Comparison of ENCODE assay signal across 11 cellular contexts in the genomic region with DNA sequence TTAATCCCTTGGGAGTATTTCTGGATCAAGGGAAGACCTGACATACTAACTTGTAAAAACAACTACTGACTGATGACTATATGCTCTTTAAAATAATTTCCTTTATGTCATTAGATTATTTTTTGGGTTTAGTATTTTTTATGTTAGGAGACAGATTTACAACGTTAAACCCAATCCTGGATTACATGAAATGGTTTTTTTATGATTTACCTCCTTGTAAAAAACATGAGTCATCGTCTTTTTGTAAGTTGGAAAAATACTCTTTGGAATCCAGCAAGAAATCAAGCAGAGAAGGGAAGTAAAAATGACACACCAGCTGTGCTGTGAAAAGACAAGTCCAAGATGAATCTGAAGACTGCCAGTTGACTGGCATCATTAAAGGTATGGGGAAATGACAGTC. TPM values are rescaled to one million over a fixed set of nuclear protein-coding genes. Genes with fewer than 3 reads are reported as not detected.
DNase-seq lines count a peak whose midpoint lies in the region; ATAC-seq and TF ChIP-seq lines count a peak whose summit lies in the region.
"Had no signal": no experiment of that assay in that cellular context is flagged by ENCODE, and none has a peak within 500 bp of the region (broad histone marks: within the 10 kb centered on the region; RNA-seq: fewer than 3 reads in every experiment).

No MANE protein-coding gene starts in this region.

- no CpG with 5 or more reads among the region's 2 CpGs for WGBS in trophoblast cell (ENCODE audit: extremely low coverage, insufficient coverage, insufficient read length)

- H2BK5ac ChIP-seq in trophoblast cell (ENCODE audit: low read depth, low read length, poor library complexity), result no peak overlapping the region

- H3K27me3 Mint-ChIP-seq in CD14-positive monocyte (ENCODE audit: low read depth in 3 of 3), result peaks cover 0 to 1% (median 0%) of the 10 kb centered on the region in 3 donors
- no peaks in the 10 kb centered on the region for H3K27me3 Mint-ChIP-seq in activated naive CD8-positive, alpha-beta T cell treated with anti-CD3 and anti-CD28 coated beads, Interleukin-2, amount 10 ng/mL, durations not matched to agents 7 days and 5 days

- H2BK12ac ChIP-seq in trophoblast cell (ENCODE audit: low read length), result no peak overlapping the region

- H3K9ac ChIP-seq in trophoblast cell (ENCODE audit: low read length), result no peak overlapping the region

- no peak overlapping the region for H4K8ac ChIP-seq in trophoblast cell (ENCODE audit: low read depth, low read length)

- no peak for ATAC-seq in activated naive CD8-positive, alpha-beta T cell treated with anti-CD3 and anti-CD28 coated beads, Interleukin-2, amount 10 ng/mL, durations not matched to agents 7 days and 5 days (ENCODE audit: low read depth)
- no peak for ATAC-seq in GM19455 (IDR thresholded peaks at IDR 0.05; ENCODE audit: unreplicated experiment)

- peaks cover 4 to 13% of the 10 kb centered on the region in 2 experiments for H3K36me3 ChIP-seq in trophoblast cell (ENCODE audit: control insufficient read depth in 1 of 2, insufficient read depth in 2 of 2, low read length in 2 of 2)
- H3K36me3 ChIP-seq: ovary had no signal

- H3K9me3 Mint-ChIP-seq in CD14-positive monocyte, result no peaks in the 10 kb centered on the region
- H3K9me3 Mint-ChIP-seq in activated naive CD8-positive, alpha-beta T cell treated with anti-CD3 and anti-CD28 coated beads, Interleukin-2, amount 10 ng/mL, durations not matched to agents 7 days and 5 days, result no peaks in the 10 kb centered on the region

- H4K91ac ChIP-seq in trophoblast cell (ENCODE audit: low read depth, low read length), result no peak overlapping the region

- POLR2A ChIA-PET in activated naive CD8-positive, alpha-beta T cell treated with anti-CD3 and anti-CD28 coated beads, Interleukin-2, amount 10 ng/mL, durations not matched to agents 7 days and 5 days (lab: Charles Lee), result no interaction called here

- TF ChIP-seq CTCF in CD14-positive monocyte (IDR thresholded peaks at IDR 0.05), result no peak

- H3K36me3 Mint-ChIP-seq in CD14-positive monocyte, result peaks cover 48 to 51% of the 10 kb centered on the region in 2 donors
- peaks cover 60% of the 10 kb centered on the region for H3K36me3 Mint-ChIP-seq in activated naive CD8-positive, alpha-beta T cell treated with anti-CD3 and anti-CD28 coated beads, Interleukin-2, amount 10 ng/mL, durations not matched to agents 7 days and 5 days

- no peak overlapping the region for H2AK5ac ChIP-seq in trophoblast cell (ENCODE audit: low read length)

- H3K14ac ChIP-seq in trophoblast cell (ENCODE audit: low read length), result no peak overlapping the region

- DNase-seq in CD14-positive monocyte (ENCODE audit: low spot score), result no peak
- DNase-seq in HCEC 1CT, result peak; percentile 57
- DNase-seq in activated naive CD8-positive, alpha-beta T cell treated with anti-CD3 and anti-CD28 coated beads, Interleukin-2, amount 10 ng/mL, durations not matched to agents 7 days and 5 days, result no peak
- peak; percentile 61 for DNase-seq in myocyte (ENCODE audit: low read depth)
- DNase-seq in caudate nucleus (lab: John Stamatoyannopoulos, UW), result no peak
- no peak for DNase-seq in trophoblast cell
- DNase-seq in Kasumi-1 (lab: John Stamatoyannopoulos, UW), result no peak
- DNase-seq: left ventricle myocardium inferior, ovary, Peyer's patch had no signal

- no peak overlapping the region for H2AFZ ChIP-seq in trophoblast cell (ENCODE audit: insufficient read depth, low read length, poor library complexity)

- no peak overlapping the region for H3K18ac ChIP-seq in trophoblast cell (ENCODE audit: low read length)

- H3K4me3 ChIP-seq in trophoblast cell (ENCODE audit: low read depth, low read length), result no peak overlapping the region
- H3K4me3 ChIP-seq: left ventricle myocardium inferior, ovary, Peyer's patch had no signal

- H3K79me2 ChIP-seq in trophoblast cell (ENCODE audit: control insufficient read depth, insufficient read depth, low read length, poor library complexity), result no peaks in the 10 kb centered on the region

- H4K12ac ChIP-seq in trophoblast cell (ENCODE audit: low read depth, low read length), result no peak overlapping the region

- H3K4me3 Mint-ChIP-seq in CD14-positive monocyte, result no peak overlapping the region
- H3K4me3 Mint-ChIP-seq in activated naive CD8-positive, alpha-beta T cell treated with anti-CD3 and anti-CD28 coated beads, Interleukin-2, amount 10 ng/mL, durations not matched to agents 7 days and 5 days, result no peak overlapping the region

- no peak overlapping the region for H3K4me2 ChIP-seq in trophoblast cell (ENCODE audit: low read length)

- no peaks in the 10 kb centered on the region for H3K79me1 ChIP-seq in trophoblast cell (ENCODE audit: low read length)

- H2BK120ac ChIP-seq in trophoblast cell (ENCODE audit: insufficient read depth, low read length, poor library complexity), result no peak overlapping the region

- no peak overlapping the region for H3K23ac ChIP-seq in trophoblast cell (ENCODE audit: low read length)

- peak overlapping the region in 5 of 7 donors; percentile 12 to 85 (median 30) for H3K27ac Mint-ChIP-seq in CD14-positive monocyte
- peak overlapping the region; percentile 72 for H3K27ac Mint-ChIP-seq in activated naive CD8-positive, alpha-beta T cell treated with anti-CD3 and anti-CD28 coated beads, Interleukin-2, amount 10 ng/mL, durations not matched to agents 7 days and 5 days

- no peaks in the 10 kb centered on the region for H3K4me1 ChIP-seq in trophoblast cell (ENCODE audit: control insufficient read depth in 1 of 2, insufficient read depth in 2 of 2, low read length in 2 of 2)

- H3K27ac ChIP-seq in caudate nucleus (ENCODE audit: low read depth, low read length), result no peak overlapping the region
- no peak overlapping the region for H3K27ac ChIP-seq in trophoblast cell (ENCODE audit: low read depth, low read length)
- H3K27ac ChIP-seq: left ventricle myocardium inferior, ovary had no signal

- intact Hi-C loops in CD14-positive monocyte (cut with micrococcal nuclease), result no loop called here

- no peaks in the 10 kb centered on the region for H3K27me3 ChIP-seq in trophoblast cell (ENCODE audit: insufficient read depth, low read length)
- H3K27me3 ChIP-seq: ovary, Peyer's patch had no signal

- H3K4me1 Mint-ChIP-seq in CD14-positive monocyte, result peaks cover 55% of the 10 kb centered on the region
- peaks cover 67% of the 10 kb centered on the region for H3K4me1 Mint-ChIP-seq in activated naive CD8-positive, alpha-beta T cell treated with anti-CD3 and anti-CD28 coated beads, Interleukin-2, amount 10 ng/mL, durations not matched to agents 7 days and 5 days

- H3K9me3 ChIP-seq in trophoblast cell (ENCODE audit: insufficient read depth, low read depth, low read length), result no peaks in the 10 kb centered on the region
- H3K9me3 ChIP-seq: left ventricle myocardium inferior, ovary, Peyer's patch had no signal

- H3K4ac ChIP-seq in trophoblast cell (ENCODE audit: low read depth, low read length), result no peak overlapping the region

RNA-seq across cellular contexts. Expression of gene STK4, which starts 6.7 kb away (rescaled TPM):
- polyA plus RNA-seq in CD14-positive monocyte, result 100 to 1,000 TPM in 1 of 2 donors, 10 to 100 TPM in 1; 69.9 to 123 TPM
- 100 to 1,000 TPM; 205 to 229 TPM for total RNA-seq in activated naive CD8-positive, alpha-beta T cell treated with anti-CD3 and anti-CD28 coated beads, Interleukin-2, amount 10 ng/mL, durations not matched to agents 7 days and 5 days
- 11.3 and 11.4 TPM in 2 replicates for total RNA-seq in myocyte
- polyA plus RNA-seq in myocyte (2012), result 7.8 TPM
- polyA plus RNA-seq in trophoblast cell (2013), result 13.2 and 14.0 TPM in 2 replicates

RNA-seq across cellular contexts. Expression of gene TOMM34, which starts 12.9 kb away (rescaled TPM):
- polyA plus RNA-seq in CD14-positive monocyte, result 1 to 10 TPM; 6.4 to 9.1 TPM
- 10 to 100 TPM; 14.4 to 15.4 TPM for total RNA-seq in activated naive CD8-positive, alpha-beta T cell treated with anti-CD3 and anti-CD28 coated beads, Interleukin-2, amount 10 ng/mL, durations not matched to agents 7 days and 5 days
- total RNA-seq in myocyte, result 35.4 and 35.7 TPM in 2 replicates
- polyA plus RNA-seq in myocyte (2012), result 42.5 TPM
- polyA plus RNA-seq in trophoblast cell (2013), result 40.4 and 42.2 TPM in 2 replicates

Comparison
In these comparisons a context has a peak if more than half of its experiments do, and no peak if none do; other contexts are left out.
1. DNase-seq: peak in HCEC 1CT (single experiment) and myocyte (single experiment); none in CD14-positive monocyte (single experiment), activated naive CD8-positive, alpha-beta T cell treated with anti-CD3 and anti-CD28 coated beads, Interleukin-2, amount 10 ng/mL, durations not matched to agents 7 days and 5 days (single experiment), caudate nucleus (0 of 61), trophoblast cell (0 of 2) and Kasumi-1 (0 of 2).
2. RNA of gene STK4, which starts 6.7 kb away (total RNA-seq): 205 to 229 TPM in activated naive CD8-positive, alpha-beta T cell treated with anti-CD3 and anti-CD28 coated beads, Interleukin-2, amount 10 ng/mL, durations not matched to agents 7 days and 5 days; 11.3 to 11.4 TPM in myocyte; every median in the first group is over 10 times any median in the second.